In genomic region chr11:62705880-62706831, GRCh38 we compare ENCODE assay signal across 8 cellular contexts. TPM values are rescaled to one million over a fixed set of nuclear protein-coding genes. Genes with fewer than 3 reads are reported as not detected.
A peak's percentile ranks its signal among the peaks of the same experiment; 100 is the strongest.
DNase-seq lines count a peak whose midpoint lies in the region; ATAC-seq, FAIRE-seq and TF ChIP-seq lines count a peak whose summit lies in the region.

No MANE protein-coding gene starts in this region.

- H3K4me3 ChIP-seq in kidney (ENCODE audit: low read length in 2 of 2), result peak overlapping the region; percentile 96 to 98

- peaks cover 29 to 30% of the 10 kb centered on the region in 2 donors for H3K4me1 ChIP-seq in kidney (ENCODE audit: control insufficient read depth in 1 of 2, insufficient read depth in 1 of 2, low read depth in 1 of 2, low read length in 2 of 2)

- TF ChIP-seq CTCF in kidney (IDR thresholded peaks at IDR 0.05; ENCODE audit: borderline replicate concordance, extremely low read depth, insufficient read depth), result no peak

- peak; percentile 90 for DNase-seq in ACHN
- DNase-seq in NCI-H446 treated with DMSO at 0.1 percent for 48 hours (lab: John Stamatoyannopoulos, UW), result peak; percentile 93
- peak; percentile 91 for DNase-seq in activated CD4-positive, CD25-positive, alpha-beta regulatory T cell treated with anti-CD3 and anti-CD28 coated beads, Interleukin-2, amount 50 U/mL, for 72 hours
- DNase-seq in cerebellar cortex (ENCODE audit: low spot score), result peak; percentile 92
- DNase-seq in kidney, result peak; percentile 99
- DNase-seq in stimulated activated CD4-positive, alpha-beta T cell treated with anti-CD3 and anti-CD28 coated beads, Interleukin-12 subunit alpha, Interleukin-12 subunit beta, amount 100 ng/mL, for 4 hours, result peak; percentile 96

- intact Hi-C loops in kidney (cut with DNase I), result no loop called here

- peak; percentile 68 for ATAC-seq in GM18909 (IDR thresholded peaks at IDR 0.05; ENCODE audit: poor library complexity, unreplicated experiment)
- ATAC-seq in HG03354 (IDR thresholded peaks at IDR 0.05; ENCODE audit: poor library complexity, severe bottlenecking, unreplicated experiment), result peak; percentile 54

- H3K36me3 ChIP-seq in kidney (ENCODE audit: control insufficient read depth in 1 of 2, insufficient read depth in 2 of 2, low read length in 2 of 2), result peaks cover 2 to 13% of the 10 kb centered on the region in 2 donors

- no peaks in the 10 kb centered on the region for H3K9me3 ChIP-seq in kidney (ENCODE audit: control insufficient read depth in 1 of 2, low read length in 2 of 2)

- in situ Hi-C loops in ACHN (cut with HindIII; ENCODE audit: low pct_ligation_motif_present, low pct_unique_long_range_greater_than_20kb, low sequenced_read_pairs), result no loop called here

- peak overlapping the region; percentile 84 to 97 for H3K9ac ChIP-seq in kidney (ENCODE audit: low read length in 2 of 2)

- peak overlapping the region; percentile 93 to 94 for H3K27ac ChIP-seq in kidney (ENCODE audit: low read depth in 2 of 2, low read length in 2 of 2)

- no peak for FAIRE-seq in kidney (lab: Jason Lieb, UNC)

RNA-seq across cellular contexts. Expression of gene BSCL2, which starts 1.1 kb away (rescaled TPM):
- total RNA-seq in kidney, result 93.2 TPM
- polyA plus RNA-seq in kidney (ENCODE audit: insufficient read depth, low read depth, low replicate concordance), result 249 TPM

RNA-seq across cellular contexts. Expression of gene GNG3, which starts 1.3 kb away (rescaled TPM):
- total RNA-seq in kidney, result not detected
- polyA plus RNA-seq in kidney (ENCODE audit: insufficient read depth, low read depth, low replicate concordance), result 1.1 TPM

RNA-seq across cellular contexts. Expression of gene LRRN4CL, which starts 16.8 kb away (rescaled TPM):
- 1.2 TPM for total RNA-seq in kidney
- 0.58 TPM for polyA plus RNA-seq in kidney (ENCODE audit: insufficient read depth, low read depth, low replicate concordance)

RNA-seq across cellular contexts. Expression of gene HNRNPUL2, which starts 21.1 kb away (rescaled TPM):
- 49.0 TPM for total RNA-seq in kidney
- 37.1 TPM for polyA plus RNA-seq in kidney (ENCODE audit: insufficient read depth, low read depth, low replicate concordance)

RNA-seq across cellular contexts. Expression of gene TTC9C, which starts 22.1 kb away (rescaled TPM):
- total RNA-seq in kidney, result 24.8 TPM
- 39.2 TPM for polyA plus RNA-seq in kidney (ENCODE audit: insufficient read depth, low read depth, low replicate concordance)

Comparison
In these comparisons a context has a peak if more than half of its experiments do, and no peak if none do; other contexts are left out.
1. Peak in every context shown above with its lines: DNase-seq, ATAC-seq, H3K4me3 ChIP-seq and H3K27ac ChIP-seq.